31 cellular contexts compared by ENCODE assay signal in the genomic region with DNA sequence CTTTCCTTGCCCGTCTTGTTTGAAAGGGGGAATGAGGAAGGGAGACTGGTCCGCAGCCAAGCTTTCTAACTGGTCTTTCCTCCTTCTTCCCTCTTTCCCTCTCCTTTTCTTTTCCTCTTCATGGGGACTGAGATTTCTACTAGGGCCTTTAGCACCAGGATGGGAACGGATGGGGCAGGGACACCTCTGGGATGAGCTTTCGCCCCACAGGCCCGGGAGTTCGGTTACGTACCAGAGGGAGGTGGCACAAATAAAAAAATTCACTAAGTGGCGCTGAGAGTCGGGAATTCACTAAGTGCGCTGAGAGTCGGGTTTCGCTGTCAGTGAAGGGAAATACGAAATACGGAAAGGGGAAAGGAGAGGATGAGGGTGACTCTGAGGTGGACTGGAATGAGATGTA. TPM values are rescaled to one million over a fixed set of nuclear protein-coding genes. Genes with fewer than 3 reads are reported as not detected.
"Had no signal": no experiment of that assay in that cellular context is flagged by ENCODE, and none has a peak within 500 bp of the region (broad histone marks: within the 10 kb centered on the region; RNA-seq: fewer than 3 reads in every experiment).

No MANE protein-coding gene starts in this region.

- H3K36me3 ChIP-seq: ascending aorta, breast epithelium, cardiac muscle cell, gastrocnemius medialis, WERI-Rb-1 had no signal

- H3K9me3 ChIP-seq: ascending aorta, breast epithelium, gastrocnemius medialis had no signal

- H3K27ac ChIP-seq: ascending aorta, breast epithelium, cardiac muscle cell, coronary artery, dorsolateral prefrontal cortex, foreskin keratinocyte, gastrocnemius medialis, heart right ventricle, WERI-Rb-1 had no signal

- H3K4me3 ChIP-seq: ascending aorta, breast epithelium, cardiac muscle cell, coronary artery, dorsolateral prefrontal cortex, gastrocnemius medialis, heart right ventricle had no signal

- H3K4me1 ChIP-seq: ascending aorta, breast epithelium, foreskin keratinocyte, gastrocnemius medialis, heart right ventricle had no signal

- DNase-seq: activated B cell treated with CpG ODN at 0.5 μM for 24 hours; activated CD4-positive, alpha-beta T cell treated with anti-CD3 and anti-CD28 coated beads for 48 hours; activated CD4-positive, alpha-beta T cell treated with anti-CD3 and anti-CD28 coated beads, Interleukin-2, amount 50 U/mL, for 1 hour; activated CD4-positive, alpha-beta T cell treated with anti-CD3 and anti-CD28 coated beads, Interleukin-2, amount 50 U/mL, for 48 hours; activated CD8-positive, alpha-beta memory T cell treated with anti-CD3 and anti-CD28 coated beads for 24 hours; activated CD8-positive, alpha-beta memory T cell treated with anti-CD3 and anti-CD28 coated beads, Interleukin-2, amount 50 U/mL, for 4 hours; activated CD8-positive, alpha-beta T cell treated with anti-CD3 and anti-CD28 coated beads for 36 hours; activated gamma-delta T cell; activated naive CD4-positive, alpha-beta T cell; activated naive CD4-positive, alpha-beta T cell treated with anti-CD3 and anti-CD28 coated beads, Interleukin-2, amount 10 ng/mL, durations not matched to agents 7 days and 5 days; activated naive CD8-positive, alpha-beta T cell treated with anti-CD3 and anti-CD28 coated beads, Interleukin-2, amount 10 ng/mL, durations not matched to agents 7 days and 5 days; activated T-cell treated with anti-CD3 and anti-CD28 coated beads for 4 hours; activated T-cell treated with anti-CD3 and anti-CD28 coated beads, Interleukin-2, amount 50 U/mL, for 24 hours; activated T-cell treated with anti-CD3 and anti-CD28 coated beads, Interleukin-2, amount 50 U/mL, for 72 hours; dorsolateral prefrontal cortex; effector memory CD4-positive, alpha-beta T cell; endodermal cell; foreskin keratinocyte; gastrocnemius medialis; heart right ventricle; T-helper 1 cell; T-helper 17 cell; T1000; WERI-Rb-1 had no signal

- H3K27me3 ChIP-seq: ascending aorta had no signal

- ATAC-seq: activated CD4-positive, CD25-positive, alpha-beta regulatory T cell treated with anti-CD3 and anti-CD28 coated beads, Interleukin-2, amount 50 U/mL, for 24 hours; activated CD8-positive, alpha-beta T cell treated with anti-CD3 and anti-CD28 coated beads for 36 hours; esophagus mucosa; foreskin keratinocyte; gastrocnemius medialis; heart right ventricle; T-helper 17 cell had no signal

RNA-seq across cellular contexts. Expression of gene BTNL9, which starts 21.6 kb away (rescaled TPM):
- total RNA-seq: activated CD8-positive, alpha-beta T cell treated with anti-CD3 and anti-CD28 coated beads for 36 hours; activated naive CD8-positive, alpha-beta T cell treated with anti-CD3 and anti-CD28 coated beads, Interleukin-2, amount 10 ng/mL, durations not matched to agents 7 days and 5 days; cardiac muscle cell; endodermal cell; epithelial cell of proximal tubule had no signal
- polyA plus RNA-seq: cardiac muscle cell had no signal
